In genomic region chr20:12270863-12271262, GRCh38 we compare ENCODE assay signal across 1 cellular context.
TF ChIP-seq lines count a peak whose summit lies in the region.

No MANE protein-coding gene starts in this region.

TF ChIP-seq in H1, 55 proteins besides CTCF, POLR2A, EP300 and RAD21:
- TF ChIP-seq PHF8 (conservative IDR thresholded peaks at IDR 0.05; ENCODE audit: low read depth, low read length) (no peak), JUN (IDR thresholded peaks at IDR 0.05; ENCODE audit: low read depth, low read length) (no peak), BCL11A (IDR thresholded peaks at IDR 0.05; ENCODE audit: low read depth in 2 of 2, low read length in 2 of 2) (no peak), CHD7 (IDR thresholded peaks at IDR 0.05; ENCODE audit: insufficient replicate concordance, low read length) (no peak), GABPA (IDR thresholded peaks at IDR 0.05; ENCODE audit: borderline replicate concordance, insufficient read depth, low read length) (no peak), RBBP5 (IDR thresholded peaks at IDR 0.05; ENCODE audit: borderline replicate concordance, low read depth, low read length) (no peak), CBX8 (IDR thresholded peaks at IDR 0.05; ENCODE audit: borderline replicate concordance, low read depth, low read length) (no peak), TCF12 (IDR thresholded peaks at IDR 0.05; ENCODE audit: low read depth, low read length) (no peak), KDM5A (IDR thresholded peaks at IDR 0.05; ENCODE audit: low read length) (no peak), SP2 (IDR thresholded peaks at IDR 0.05; ENCODE audit: low read length) (no peak), USF2 (IDR thresholded peaks at IDR 0.05; ENCODE audit: low read length) (no peak)
TF ChIP-seq in H1: peak in this region for 0.
